9 cellular contexts compared by ENCODE assay signal in genomic region chr14:69354383-69355154, GRCh38.
DNase-seq lines count a peak whose midpoint lies in the region; ATAC-seq lines count a peak whose summit lies in the region.
"Had no signal": no experiment of that assay in that cellular context is flagged by ENCODE, and none has a peak within 500 bp of the region (broad histone marks: within the 10 kb centered on the region; RNA-seq: fewer than 3 reads in every experiment).

No MANE protein-coding gene starts in this region.

- DNase-seq in GM19238 (ENCODE audit: insufficient read length, low spot score) (peak; percentile 92), NCI-H1417 treated with DMSO at 0.1 percent for 48 hours (lab: John Stamatoyannopoulos, UW) (no peak), dedifferentiated amniotic fluid mesenchymal stem cell (ENCODE audit: extremely low spot score) (no peak), NCI-H1436 (lab: John Stamatoyannopoulos, UW) (no peak)
- peak; percentile 24 for DNase-seq in effector CD4-positive, alpha-beta T cell
- peak; percentile 31 to 72 (median 38) for DNase-seq in stimulated activated CD4-positive, alpha-beta T cell treated with anti-CD3 and anti-CD28 coated beads, TNF-alpha, amount 100 ng/mL, for 24 hours (ENCODE audit: low read depth in 3 of 3)
- DNase-seq: pancreas had no signal

- ATAC-seq in HG03045 (IDR thresholded peaks at IDR 0.05; ENCODE audit: unreplicated experiment) = peak; percentile 89
- peak; percentile 83 to 85 for ATAC-seq in activated CD4-positive, CD25-positive, alpha-beta regulatory T cell treated with anti-CD3 and anti-CD28 coated beads, Interleukin-2, amount 50 U/mL, for 24 hours

Comparison
In these comparisons a context has a peak if more than half of its experiments do, and no peak if none do; other contexts are left out.
1. DNase-seq: peak in GM19238 (single experiment), effector CD4-positive, alpha-beta T cell (single experiment) and stimulated activated CD4-positive, alpha-beta T cell treated with anti-CD3 and anti-CD28 coated beads, TNF-alpha, amount 100 ng/mL, for 24 hours (3 of 3); none in NCI-H1417 treated with DMSO at 0.1 percent for 48 hours (single experiment), dedifferentiated amniotic fluid mesenchymal stem cell (single experiment) and NCI-H1436 (single experiment).